8 cellular contexts compared by ENCODE assay signal in the genomic region with DNA sequence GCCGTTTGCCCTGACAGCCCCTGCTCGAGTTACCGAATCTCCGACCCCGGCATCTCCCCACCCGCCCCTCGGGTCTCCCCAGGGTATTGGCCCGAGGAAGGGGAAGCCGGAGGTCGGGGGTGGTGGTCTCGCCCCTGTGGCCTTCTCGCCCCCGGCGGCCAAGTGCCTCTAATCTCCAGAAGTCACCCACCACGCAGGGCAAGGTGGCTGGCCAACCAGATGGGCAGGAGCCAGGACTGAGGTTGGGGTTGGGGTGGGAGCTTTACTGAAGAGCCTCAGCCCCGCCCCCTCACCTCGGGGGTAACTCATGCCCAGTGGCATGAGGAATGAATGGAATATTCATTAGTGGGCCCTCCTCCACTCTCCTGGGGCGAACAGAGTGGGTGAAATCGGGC. TPM values are rescaled to one million over a fixed set of nuclear protein-coding genes. Genes with fewer than 3 reads are reported as not detected.
DNase-seq lines count a peak whose midpoint lies in the region; ATAC-seq, FAIRE-seq and TF ChIP-seq lines count a peak whose summit lies in the region.

No MANE protein-coding gene starts in this region.

- H3K27ac ChIP-seq in ACC112 (ENCODE audit: low read depth, low read length) (no peak overlapping the region), RWPE2 (ENCODE audit: poor library complexity, severe bottlenecking) (peak overlapping the region; percentile 36), endothelial cell of umbilical vein (ENCODE audit: insufficient read depth, low read depth, low read length) (peak overlapping the region; percentile 50)

- H3K4me3 ChIP-seq in ACC112 (ENCODE audit: low read depth, low read length) (peak overlapping the region; percentile 89), RWPE2 (ENCODE audit: severe bottlenecking) (peak overlapping the region; percentile 85), endothelial cell of umbilical vein (replicated peaks in 1 of 3; ENCODE audit: insufficient read depth in 1 of 3, low read depth in 1 of 3, low read length in 3 of 3) (peak overlapping the region; percentile 63 to 84 (median 83))

- no peaks in the 10 kb centered on the region for H3K27me3 ChIP-seq in ACC112 (ENCODE audit: insufficient read depth, low read length)
- H3K27me3 ChIP-seq in RWPE2 (ENCODE audit: insufficient read depth, poor library complexity, severe bottlenecking) = no peaks in the 10 kb centered on the region
- H3K27me3 ChIP-seq in endothelial cell of umbilical vein (ENCODE audit: control insufficient read depth in 2 of 2, insufficient read depth in 2 of 2, low read length in 2 of 2) = no peaks in the 10 kb centered on the region

- H3K9ac ChIP-seq in endothelial cell of umbilical vein (replicated peaks; ENCODE audit: extremely low read depth, insufficient read depth, low read length) = peak overlapping the region; percentile 79

- CTCF ChIA-PET in endothelial cell of umbilical vein (lab: Charles Lee) = interaction anchor here (1.0 to 3.2 kb wide), 3 partner anchors 9 to 47 kb away, joined by 3 to 34 read pairs (median 7); partner anchors contain the start of gene MRM1

- peaks cover 17 to 22% (median 22%) of the 10 kb centered on the region in 3 donors for H3K4me1 Mint-ChIP-seq in naive B cell

- H2AFZ ChIP-seq in ACC112 (ENCODE audit: low read length, unreplicated experiment) (no peak overlapping the region), endothelial cell of umbilical vein (ENCODE audit: low read depth, low read length) (no peak overlapping the region)

- dilution Hi-C loops in endothelial cell of umbilical vein (cut with MboI; ENCODE audit: extremely low pct_ligation_motif_present, low sequenced_read_pairs) = no loop called here

- BruUV-seq in endothelial cell of umbilical vein (replicated peaks; lab: Mats Ljungman, UMichigan) = no TSS peak

- no peaks in the 10 kb centered on the region for H4K20me1 ChIP-seq in endothelial cell of umbilical vein (replicated peaks; ENCODE audit: control insufficient read depth, extremely low read depth, insufficient read depth, low read length)

- H3K9me3 ChIP-seq in RWPE2 (ENCODE audit: severe bottlenecking) (no peaks in the 10 kb centered on the region), endothelial cell of umbilical vein (replicated peaks; ENCODE audit: control insufficient read depth, insufficient read depth, low read length) (no peaks in the 10 kb centered on the region)

- intact Hi-C loops in endothelial cell of umbilical vein (cut with micrococcal nuclease) = no loop called here

- no peak for FAIRE-seq in endothelial cell of umbilical vein (lab: Jason Lieb, UNC)

- H3K79me2 ChIP-seq in ACC112 (ENCODE audit: control insufficient read depth, insufficient read depth, low read length, unreplicated experiment) (peaks cover 7% of the 10 kb centered on the region), endothelial cell of umbilical vein (ENCODE audit: control insufficient read depth, insufficient read depth, low read length) (no peaks in the 10 kb centered on the region)

- TF ChIP-seq POLR2A in endothelial cell of umbilical vein (IDR thresholded peaks at IDR 0.05; ENCODE audit: low read depth, low read length) = no peak

- peak; percentile 20 for ATAC-seq in GM21447 (IDR thresholded peaks at IDR 0.05; ENCODE audit: unreplicated experiment)
- ATAC-seq in RWPE2 (ENCODE audit: low read depth) = peak; percentile 17; the same call in 2 of the 3 replicates
- peak in 1 of 2 donors; percentile 7 for ATAC-seq in naive B cell (ENCODE audit: low read depth in 2 of 2)

- TF ChIP-seq CTCF in RWPE2 (IDR thresholded peaks at IDR 0.05; ENCODE audit: poor library complexity, severe bottlenecking) (no peak), endothelial cell of umbilical vein (IDR thresholded peaks at IDR 0.05; ENCODE audit: extremely low read depth in 1 of 2, insufficient read depth in 1 of 2, low read depth in 1 of 2, low read length in 2 of 2) (no peak)

- peak overlapping the region; percentile 62 to 91 (median 82) for H3K4me3 Mint-ChIP-seq in naive B cell

- DNase-seq in RWPE2 (ENCODE audit: low spot score) (no peak), endothelial cell of umbilical vein (ENCODE audit: low read depth, low spot score) (peak; percentile 10), naive B cell (no peak), hippocampal formation (lab: John Stamatoyannopoulos, UW) (no peak), NK-92 (lab: John Stamatoyannopoulos, UW; ENCODE audit: unreplicated experiment) (no peak), amniotic stem cell (lab: John Stamatoyannopoulos, UW) (no peak)

- no peaks in the 10 kb centered on the region for H3K27me3 Mint-ChIP-seq in naive B cell

- H3K9me3 Mint-ChIP-seq in naive B cell = no peaks in the 10 kb centered on the region

- H3K4me2 ChIP-seq in endothelial cell of umbilical vein (ENCODE audit: insufficient read depth, low read length) = peak overlapping the region; percentile 61

- H3K36me3 Mint-ChIP-seq in naive B cell = peaks cover 0 to 3% of the 10 kb centered on the region in 2 donors

- H3K9me1 ChIP-seq in endothelial cell of umbilical vein (replicated peaks; ENCODE audit: control insufficient read depth, extremely low read depth, insufficient read depth, low read length) = no peaks in the 10 kb centered on the region

- POLR2A ChIA-PET in endothelial cell of umbilical vein (lab: Charles Lee) = interaction anchor here (0.9 kb wide), 1 partner anchor 9 kb away, joined by 3 read pairs; the partner anchor contains the start of gene MRM1

- H3K27ac Mint-ChIP-seq in naive B cell = peak overlapping the region in 2 of 6 donors; percentile 15 to 86

- H3K36me3 ChIP-seq in ACC112 (ENCODE audit: insufficient read depth, low read length) (peaks cover 12% of the 10 kb centered on the region), RWPE2 (ENCODE audit: low read depth) (peaks cover 27% of the 10 kb centered on the region), endothelial cell of umbilical vein (ENCODE audit: control insufficient read depth in 2 of 2, extremely low read depth in 1 of 2, insufficient read depth in 2 of 2, low read length in 2 of 2) (peaks cover 4 to 7% of the 10 kb centered on the region in 2 experiments)

- H3K4me1 ChIP-seq in ACC112 (ENCODE audit: control insufficient read depth, insufficient read depth, low read length, unreplicated experiment) (peaks cover 14% of the 10 kb centered on the region), RWPE2 (ENCODE audit: insufficient read depth, poor library complexity, severe bottlenecking) (no peaks in the 10 kb centered on the region), endothelial cell of umbilical vein (ENCODE audit: control insufficient read depth, extremely low read depth, insufficient read depth, low read length) (peaks cover 7% of the 10 kb centered on the region)

RNA-seq across cellular contexts. Expression of gene DHRS11, which starts 0.6 kb away (rescaled TPM):
- total RNA-seq in endothelial cell of umbilical vein = 9.8 and 11.3 TPM in 2 replicates
- polyA plus RNA-seq in endothelial cell of umbilical vein (15.7 and 16.2 TPM in 2 replicates), naive B cell (ENCODE audit: low read depth in 6 of 6) (1 to 10 TPM; 2.8 to 7.6 (median 3.7) TPM)
- 12.8 and 13.7 TPM in 2 replicates for polyA plus RNA-seq in endothelial cell of umbilical vein (2011; cell fraction: cytosol; rRNA removed)
- polyA plus RNA-seq in endothelial cell of umbilical vein (2011; cell fraction: nucleus; rRNA removed) = 24.3 and 25.4 TPM in 2 replicates
- 9.2 and 12.6 TPM in 2 replicates for polyA plus RNA-seq in endothelial cell of umbilical vein (2012)
- 13.1 and 16.5 TPM in 2 replicates for polyA minus RNA-seq in endothelial cell of umbilical vein
- polyA minus RNA-seq in endothelial cell of umbilical vein (2011; cell fraction: cytosol; rRNA and poly(A)+ RNA removed) = 21.6 TPM
- polyA minus RNA-seq in endothelial cell of umbilical vein (2011; cell fraction: nucleus; rRNA and poly(A)+ RNA removed) = 4.8 and 6.3 TPM in 2 replicates

RNA-seq across cellular contexts. Expression of gene MRM1, which starts 9.1 kb away (rescaled TPM):
- 5.2 and 5.9 TPM in 2 replicates for total RNA-seq in endothelial cell of umbilical vein
- 3.4 and 3.7 TPM in 2 replicates for polyA plus RNA-seq in endothelial cell of umbilical vein
- 2.0 and 2.8 TPM in 2 replicates for polyA plus RNA-seq in endothelial cell of umbilical vein (2011; cell fraction: cytosol; rRNA removed)
- 2.1 and 2.6 TPM in 2 replicates for polyA plus RNA-seq in endothelial cell of umbilical vein (2011; cell fraction: nucleus; rRNA removed)
- 2.5 and 3.6 TPM in 2 replicates for polyA plus RNA-seq in endothelial cell of umbilical vein (2012)
- 1.1 and 1.6 TPM in 2 replicates for polyA minus RNA-seq in endothelial cell of umbilical vein
- 6.6 TPM for polyA minus RNA-seq in endothelial cell of umbilical vein (2011; cell fraction: cytosol; rRNA and poly(A)+ RNA removed)
- polyA minus RNA-seq in endothelial cell of umbilical vein (2011; cell fraction: nucleus; rRNA and poly(A)+ RNA removed) = 1.8 and 1.9 TPM in 2 replicates
- polyA plus RNA-seq in naive B cell (ENCODE audit: low read depth in 6 of 6) = 1 to 10 TPM; 3.0 to 9.1 (median 6.0) TPM

RNA-seq across cellular contexts. Expression of gene GGNBP2, which starts 47.6 kb away (rescaled TPM):
- total RNA-seq in endothelial cell of umbilical vein = 71.2 and 77.6 TPM in 2 replicates
- polyA plus RNA-seq in endothelial cell of umbilical vein (47.8 and 52.6 TPM in 2 replicates), naive B cell (ENCODE audit: low read depth in 6 of 6) (10 to 100 TPM; 45.5 to 86.3 (median 61.3) TPM)
- polyA plus RNA-seq in endothelial cell of umbilical vein (2011; cell fraction: cytosol; rRNA removed) = 55.8 and 61.1 TPM in 2 replicates
- polyA plus RNA-seq in endothelial cell of umbilical vein (2011; cell fraction: nucleus; rRNA removed) = 138 and 160 TPM in 2 replicates
- polyA plus RNA-seq in endothelial cell of umbilical vein (2012) = 43.7 and 52.6 TPM in 2 replicates
- polyA minus RNA-seq in endothelial cell of umbilical vein = 122 and 154 TPM in 2 replicates
- polyA minus RNA-seq in endothelial cell of umbilical vein (2011; cell fraction: cytosol; rRNA and poly(A)+ RNA removed) = 22.6 TPM
- polyA minus RNA-seq in endothelial cell of umbilical vein (2011; cell fraction: nucleus; rRNA and poly(A)+ RNA removed) = 78.5 and 108 TPM in 2 replicates

RNA-seq across cellular contexts. Expression of gene PIGW, which starts 57.5 kb away (rescaled TPM):
- total RNA-seq in endothelial cell of umbilical vein = 13.1 and 16.3 TPM in 2 replicates
- polyA plus RNA-seq in endothelial cell of umbilical vein = 5.1 and 5.9 TPM in 2 replicates
- 6.8 and 7.0 TPM in 2 replicates for polyA plus RNA-seq in endothelial cell of umbilical vein (2011; cell fraction: cytosol; rRNA removed)
- polyA plus RNA-seq in endothelial cell of umbilical vein (2011; cell fraction: nucleus; rRNA removed) = 3.1 and 5.1 TPM in 2 replicates
- polyA plus RNA-seq in endothelial cell of umbilical vein (2012) = 9.6 and 18.9 TPM in 2 replicates
- 5.0 and 5.5 TPM in 2 replicates for polyA minus RNA-seq in endothelial cell of umbilical vein
- 5.9 TPM for polyA minus RNA-seq in endothelial cell of umbilical vein (2011; cell fraction: cytosol; rRNA and poly(A)+ RNA removed)
- polyA minus RNA-seq in endothelial cell of umbilical vein (2011; cell fraction: nucleus; rRNA and poly(A)+ RNA removed) = 2.3 and 4.4 TPM in 2 replicates
- 10 to 100 TPM in 4 of 6 donors, 1 to 10 TPM in 2; 9.3 to 35.0 (median 12.4) TPM for polyA plus RNA-seq in naive B cell (ENCODE audit: low read depth in 6 of 6)

RNA-seq across cellular contexts. Expression of gene MYO19, which starts 57.6 kb away (rescaled TPM):
- 90.3 and 95.7 TPM in 2 replicates for total RNA-seq in endothelial cell of umbilical vein
- 75.4 and 92.8 TPM in 2 replicates for polyA plus RNA-seq in endothelial cell of umbilical vein
- 50.6 and 56.9 TPM in 2 replicates for polyA plus RNA-seq in endothelial cell of umbilical vein (2011; cell fraction: cytosol; rRNA removed)
- polyA plus RNA-seq in endothelial cell of umbilical vein (2011; cell fraction: nucleus; rRNA removed) = 379 and 412 TPM in 2 replicates
- polyA plus RNA-seq in endothelial cell of umbilical vein (2012) = 39.1 and 49.6 TPM in 2 replicates
- 122 and 134 TPM in 2 replicates for polyA minus RNA-seq in endothelial cell of umbilical vein
- polyA minus RNA-seq in endothelial cell of umbilical vein (2011; cell fraction: cytosol; rRNA and poly(A)+ RNA removed) = 92.0 TPM
- 159 and 182 TPM in 2 replicates for polyA minus RNA-seq in endothelial cell of umbilical vein (2011; cell fraction: nucleus; rRNA and poly(A)+ RNA removed)
- 1 to 10 TPM; 1.3 to 8.6 (median 4.9) TPM for polyA plus RNA-seq in naive B cell (ENCODE audit: low read depth in 6 of 6)
